In genomic region chr21:34094949-34095348, GRCh38 we compare ENCODE assay signal across 1 cellular context.
TF ChIP-seq lines count a peak whose summit lies in the region.

No MANE protein-coding gene starts in this region.

TF ChIP-seq in liver, 16 proteins besides CTCF, POLR2A, EP300 and RAD21 (continued from another document):
- TF ChIP-seq EGR1 (IDR thresholded peaks at IDR 0.05; ENCODE audit: low read depth in 2 of 2) = no peak
- peak; percentile 62 for TF ChIP-seq SP1 (IDR thresholded peaks at IDR 0.05)
- peak; percentile 76 for TF ChIP-seq HNF4G (IDR thresholded peaks at IDR 0.05)
- TF ChIP-seq MAX (IDR thresholded peaks at IDR 0.05) = peak; percentile 43
- no peak for TF ChIP-seq TAF1 (conservative IDR thresholded peaks at IDR 0.05)
- peak; percentile 63 for TF ChIP-seq ZBTB33 (IDR thresholded peaks at IDR 0.05)
- no peak for TF ChIP-seq FOXA2 (IDR thresholded peaks at IDR 0.05)
- peak; percentile 37 for TF ChIP-seq FOXA1 (IDR thresholded peaks at IDR 0.05)
- TF ChIP-seq NR2F2 (IDR thresholded peaks at IDR 0.05) = no peak
- peak; percentile 79 to 85 for TF ChIP-seq RXRA (IDR thresholded peaks at IDR 0.05)
- no peak for TF ChIP-seq GABPA (IDR thresholded peaks at IDR 0.05 in 1 of 2, conservative IDR thresholded peaks at IDR 0.05 in 1 of 2)
